9 cellular contexts compared by ENCODE assay signal in the genomic region with DNA sequence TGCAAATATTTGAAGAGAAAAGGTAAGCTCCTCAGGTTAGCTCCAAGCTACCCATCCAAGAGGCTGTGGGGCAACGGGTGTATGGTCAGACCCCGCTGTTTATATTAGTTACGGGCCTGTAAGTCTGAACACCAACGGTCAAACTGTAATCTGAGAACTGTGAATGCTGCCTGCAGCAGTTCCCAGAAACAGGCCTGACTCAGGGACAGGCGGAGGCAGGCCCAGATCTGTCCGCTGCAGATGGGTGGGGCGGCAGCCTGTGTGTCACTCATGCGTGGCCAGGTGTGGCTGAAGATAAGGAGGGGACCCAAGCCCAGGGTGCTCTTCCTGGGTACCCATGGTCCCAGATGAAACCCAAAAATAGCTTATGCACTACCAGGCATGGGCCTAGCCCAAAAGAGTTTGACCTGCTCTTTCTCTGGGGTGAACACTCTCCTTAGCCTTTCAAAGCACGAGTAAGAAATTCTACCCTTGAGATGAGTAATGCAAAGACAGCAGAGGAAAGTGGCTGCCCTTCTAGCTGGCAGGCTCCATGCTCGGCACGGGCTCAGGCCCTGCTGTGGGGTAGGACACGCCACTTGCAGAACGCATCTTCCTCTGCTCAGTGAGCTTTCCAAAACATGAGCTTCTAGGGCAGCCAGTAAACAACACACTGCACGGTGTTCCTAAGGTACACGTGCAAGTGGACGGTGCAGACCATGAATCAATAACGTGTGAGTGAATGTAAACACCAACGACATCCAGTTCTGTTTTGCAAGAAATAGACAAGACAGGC. TPM values are rescaled to one million over a fixed set of nuclear protein-coding genes. Genes with fewer than 3 reads are reported as not detected.
DNase-seq lines count a peak whose midpoint lies in the region; ATAC-seq and TF ChIP-seq lines count a peak whose summit lies in the region.
"Had no signal": no experiment of that assay in that cellular context is flagged by ENCODE, and none has a peak within 500 bp of the region (broad histone marks: within the 10 kb centered on the region; RNA-seq: fewer than 3 reads in every experiment).

No MANE protein-coding gene starts in this region.

- peaks cover 12% of the 10 kb centered on the region for H3K79me1 ChIP-seq in trophoblast cell (ENCODE audit: low read length)

- TF ChIP-seq CTCF in HFF-Myc (IDR thresholded peaks at IDR 0.05; ENCODE audit: low read depth, low read length, missing control alignments) (no peak), choroid plexus epithelial cell (conservative IDR thresholded peaks at IDR 0.05; ENCODE audit: low read depth, low read length) (no peak)

- H3K18ac ChIP-seq in trophoblast cell (ENCODE audit: low read length) = no peak overlapping the region

- no CpG with 5 or more reads among the region's 18 CpGs for WGBS in trophoblast cell (ENCODE audit: extremely low coverage, insufficient coverage, insufficient read length)

- no peak overlapping the region for H2BK5ac ChIP-seq in trophoblast cell (ENCODE audit: low read depth, low read length, poor library complexity)

- no peak overlapping the region for H3K14ac ChIP-seq in trophoblast cell (ENCODE audit: low read length)

- peaks cover 7% of the 10 kb centered on the region for H3K9me3 ChIP-seq in trophoblast cell (ENCODE audit: insufficient read depth, low read depth, low read length)

- H4K91ac ChIP-seq in trophoblast cell (ENCODE audit: low read depth, low read length) = peak overlapping the region; percentile 15

- H3K4ac ChIP-seq in trophoblast cell (ENCODE audit: low read depth, low read length) = no peak overlapping the region

- DNase-seq in HFF-Myc (ENCODE audit: extremely low read depth, low read depth) = peak; percentile 32
- peak; percentile 85 for DNase-seq in NCI-H748 (lab: John Stamatoyannopoulos, UW; ENCODE audit: unreplicated experiment)
- DNase-seq in choroid plexus epithelial cell (ENCODE audit: low read depth) = peak; percentile 83
- peak; percentile 42 for DNase-seq in trophoblast cell
- no peak for DNase-seq in stimulated activated CD4-positive, alpha-beta T cell treated with anti-CD3 and anti-CD28 coated beads, Interleukin-15, amount 100 ng/mL, for 24 hours
- DNase-seq: SIG-M5 had no signal

- no peak overlapping the region for H2AFZ ChIP-seq in trophoblast cell (ENCODE audit: insufficient read depth, low read length, poor library complexity)

- H3K27ac ChIP-seq in trophoblast cell (ENCODE audit: low read depth, low read length) = peak overlapping the region; percentile 28

- H3K79me2 ChIP-seq in trophoblast cell (ENCODE audit: control insufficient read depth, insufficient read depth, low read length, poor library complexity) = no peaks in the 10 kb centered on the region

- peaks cover 24 to 28% of the 10 kb centered on the region in 2 experiments for H3K4me1 ChIP-seq in trophoblast cell (ENCODE audit: control insufficient read depth in 1 of 2, insufficient read depth in 2 of 2, low read length in 2 of 2)

- H3K4me2 ChIP-seq in trophoblast cell (ENCODE audit: low read length) = no peak overlapping the region

- peak overlapping the region; percentile 19 for H4K8ac ChIP-seq in trophoblast cell (ENCODE audit: low read depth, low read length)

- no peak overlapping the region for H3K23ac ChIP-seq in trophoblast cell (ENCODE audit: low read length)

- no peak overlapping the region for H3K9ac ChIP-seq in trophoblast cell (ENCODE audit: low read length)

- H2AK5ac ChIP-seq in trophoblast cell (ENCODE audit: low read length) = no peak overlapping the region

- H4K12ac ChIP-seq in trophoblast cell (ENCODE audit: low read depth, low read length) = no peak overlapping the region

- no peak overlapping the region for H3K4me3 ChIP-seq in HFF-Myc (replicated peaks; ENCODE audit: low read depth, low read length)
- no peak overlapping the region for H3K4me3 ChIP-seq in choroid plexus epithelial cell (ENCODE audit: low read depth, low read length)
- H3K4me3 ChIP-seq in trophoblast cell (ENCODE audit: low read depth, low read length) = no peak overlapping the region

- H2BK12ac ChIP-seq in trophoblast cell (ENCODE audit: low read length) = no peak overlapping the region

- ATAC-seq in HG02798 (IDR thresholded peaks at IDR 0.05; ENCODE audit: poor library complexity, unreplicated experiment) (no peak), HG02642 (IDR thresholded peaks at IDR 0.05; ENCODE audit: poor library complexity, unreplicated experiment) (no peak), GM21717 (IDR thresholded peaks at IDR 0.05; ENCODE audit: unreplicated experiment) (no peak)

- H2BK120ac ChIP-seq in trophoblast cell (ENCODE audit: insufficient read depth, low read length, poor library complexity) = no peak overlapping the region

- no peaks in the 10 kb centered on the region for H3K27me3 ChIP-seq in trophoblast cell (ENCODE audit: insufficient read depth, low read length)

- peaks cover 27 to 32% of the 10 kb centered on the region in 2 experiments for H3K36me3 ChIP-seq in trophoblast cell (ENCODE audit: control insufficient read depth in 1 of 2, insufficient read depth in 2 of 2, low read length in 2 of 2)

RNA-seq across cellular contexts. Expression of gene UBAC1, which starts 9.1 kb away (rescaled TPM):
- polyA plus RNA-seq in trophoblast cell (2013) = 40.1 and 42.3 TPM in 2 replicates

RNA-seq across cellular contexts. Expression of gene CAMSAP1, which starts 44.7 kb away (rescaled TPM):
- 19.7 and 20.9 TPM in 2 replicates for polyA plus RNA-seq in trophoblast cell (2013)
